In the genomic region with DNA sequence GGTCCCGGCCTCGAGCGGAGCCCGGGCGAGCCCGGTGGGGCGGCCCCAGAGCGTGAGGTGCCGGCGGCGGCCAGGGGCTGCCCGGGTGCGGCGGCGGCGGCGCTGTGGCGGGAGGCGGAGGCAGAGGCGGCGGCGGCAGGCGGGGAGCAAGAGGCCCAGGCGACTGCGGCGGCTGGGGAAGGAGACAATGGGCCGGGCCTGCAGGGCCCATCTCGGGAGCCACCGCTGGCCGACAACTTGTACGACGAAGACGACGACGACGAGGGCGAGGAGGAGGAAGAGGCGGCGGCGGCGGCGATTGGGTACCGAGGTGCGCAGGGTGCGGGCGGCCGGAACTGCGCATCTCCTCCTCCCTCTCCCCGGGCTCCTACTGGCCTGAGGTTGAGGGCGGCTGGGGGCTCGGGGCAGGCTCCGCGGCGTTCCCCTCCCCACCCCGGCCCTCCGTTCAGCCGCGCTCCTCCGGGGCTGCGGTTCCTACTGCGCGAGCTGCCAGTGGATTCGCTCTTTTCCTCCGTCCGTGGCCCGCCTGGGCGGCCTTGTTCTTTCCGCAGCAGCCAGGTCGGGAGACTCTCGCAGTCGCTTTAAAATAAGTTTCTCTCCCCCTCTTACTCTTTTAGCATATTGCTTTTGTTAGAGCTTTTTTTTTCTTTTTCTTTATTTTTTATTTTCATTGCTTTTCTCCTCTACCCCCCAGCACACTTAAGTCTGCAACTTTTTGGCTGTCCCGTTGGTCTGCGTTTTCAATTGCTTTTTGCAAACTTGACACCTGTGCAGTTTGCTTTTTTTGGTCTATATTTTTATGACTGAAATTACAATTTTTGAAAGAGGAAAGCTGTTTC, we compare ENCODE assay signal across 8 cellular contexts. TPM values are rescaled to one million over a fixed set of nuclear protein-coding genes. Genes with fewer than 3 reads are reported as not detected.
DNase-seq lines count a peak whose midpoint lies in the region; ATAC-seq and TF ChIP-seq lines count a peak whose summit lies in the region.

No MANE protein-coding gene starts in this region.

- H4K20me1 ChIP-seq in HCT116 (ENCODE audit: insufficient read depth) (no peaks in the 10 kb centered on the region), osteoblast (ENCODE audit: insufficient read depth, low read length) (peaks cover 5% of the 10 kb centered on the region)

- no peaks in the 10 kb centered on the region for H3K9me2 ChIP-seq in HCT116 (ENCODE audit: insufficient read depth)

- BruUV-seq in HCT116 (replicated peaks; lab: Mats Ljungman, UMichigan) = no TSS peak

- H3K9me3 ChIP-seq in HCT116 (ENCODE audit: control insufficient read depth in 1 of 2, insufficient read depth in 1 of 2, low read depth in 1 of 2, low read length in 2 of 2) (no peaks in the 10 kb centered on the region), MG63 (no peaks in the 10 kb centered on the region), osteoblast (ENCODE audit: low read depth, low read length) (no peaks in the 10 kb centered on the region)

- H3K27ac Mint-ChIP-seq in activated naive CD8-positive, alpha-beta T cell = peak overlapping the region; percentile 89
- H3K27ac Mint-ChIP-seq in glutamatergic neuron (ENCODE audit: unreplicated experiment) = peak overlapping the region; percentile 88

- H3K9ac ChIP-seq in HCT116 (ENCODE audit: low read length) = peak overlapping the region; percentile 69

- intact Hi-C loops in HCT116 (cut with micrococcal nuclease) = no loop called here

- peak; percentile 85 for ATAC-seq in HCT116

- H3K4me2 ChIP-seq in HCT116 (ENCODE audit: low read length) (peak overlapping the region; percentile 96), osteoblast (ENCODE audit: insufficient read depth, low read length) (peak overlapping the region; percentile 88)

- TF ChIP-seq RAD21 in HCT116 (IDR thresholded peaks at IDR 0.05; ENCODE audit: low read depth) = no peak

- no peak for TF ChIP-seq CTCF in HCT116 (IDR thresholded peaks at IDR 0.05 in 2 of 3, conservative IDR thresholded peaks at IDR 0.05 in 1 of 3; ENCODE audit: borderline replicate concordance in 1 of 3, insufficient read depth in 1 of 3, low read depth in 2 of 3, low read length in 2 of 3)
- no peak for TF ChIP-seq CTCF in glutamatergic neuron (IDR thresholded peaks at IDR 0.05; ENCODE audit: partially characterized antibody, unreplicated experiment)
- no peak for TF ChIP-seq CTCF in osteoblast (IDR thresholded peaks at IDR 0.05; ENCODE audit: extremely low read depth, low read depth, low read length)

- H3K27me3 ChIP-seq in HCT116 (ENCODE audit: insufficient read depth, low read length) (no peaks in the 10 kb centered on the region), MG63 (no peaks in the 10 kb centered on the region), osteoblast (ENCODE audit: insufficient read depth, low read length) (no peaks in the 10 kb centered on the region)

- H3K4me1 ChIP-seq in HCT116 (ENCODE audit: control insufficient read depth in 1 of 2, insufficient read depth in 2 of 2, low read length in 2 of 2) = peaks cover 5 to 22% of the 10 kb centered on the region in 2 experiments; a peak in 3 of 4 replicates
- H3K4me1 ChIP-seq in osteoblast (ENCODE audit: insufficient read depth, low read length) = peaks cover 5% of the 10 kb centered on the region

- H2AFZ ChIP-seq in HCT116 (ENCODE audit: low read depth, low read length, poor library complexity, severe bottlenecking) = no peak overlapping the region
- H2AFZ ChIP-seq in osteoblast (ENCODE audit: low read length) = peak overlapping the region; percentile 61

- peak overlapping the region; percentile 91 for H3K27ac ChIP-seq in HCT116 (ENCODE audit: low read depth, low read length)
- H3K27ac ChIP-seq in osteoblast (ENCODE audit: low read depth, low read length) = peak overlapping the region; percentile 70
- peak overlapping the region; percentile 44 for H3K27ac ChIP-seq in temporal lobe (ENCODE audit: low read depth, low read length)

- DNase-seq in GDM1 (lab: John Stamatoyannopoulos, UW) (peak; percentile 76), HCT116 (ENCODE audit: low read depth, low spot score) (peak; percentile 18), MG63 (peak; percentile 84), SKM-1 (lab: John Stamatoyannopoulos, UW; ENCODE audit: unreplicated experiment) (peak; percentile 62), glutamatergic neuron (peak; percentile 80), osteoblast (ENCODE audit: insufficient read length, low spot score, missing footprints) (peak; percentile 95)

- peak overlapping the region; percentile 93 for H3K4me3 Mint-ChIP-seq in activated naive CD8-positive, alpha-beta T cell
- peak overlapping the region; percentile 97 for H3K4me3 Mint-ChIP-seq in glutamatergic neuron (ENCODE audit: unreplicated experiment)

- H3K9me3 Mint-ChIP-seq in activated naive CD8-positive, alpha-beta T cell (ENCODE audit: low read depth) = no peaks in the 10 kb centered on the region
- H3K9me3 Mint-ChIP-seq in glutamatergic neuron (ENCODE audit: unreplicated experiment) = peaks cover 12% of the 10 kb centered on the region

- H3K4me1 Mint-ChIP-seq in activated naive CD8-positive, alpha-beta T cell (ENCODE audit: low read depth) = peaks cover 44% of the 10 kb centered on the region
- peaks cover 5% of the 10 kb centered on the region for H3K4me1 Mint-ChIP-seq in glutamatergic neuron (ENCODE audit: low read depth, unreplicated experiment)

- CTCF ChIA-PET in HCT116 (lab: Charles Lee) = interaction anchor here (0.7 kb wide), 1 partner anchor 523 kb away, joined by 4 read pairs; no protein-coding TSS in a partner anchor

- RAD21 ChIA-PET in HCT116 (lab: Charles Lee; ENCODE audit: low non-redundant PET in 1 of 2, low total read pairs in 2 of 2, uncharacterized antibody in 2 of 2, unreplicated experiment in 2 of 2) = no interaction called here

- peaks cover 40% of the 10 kb centered on the region for H3K79me2 ChIP-seq in HCT116 (ENCODE audit: insufficient read depth, low read length)
- H3K79me2 ChIP-seq in osteoblast (ENCODE audit: insufficient read depth, low read length) = peaks cover 44% of the 10 kb centered on the region

- no peaks in the 10 kb centered on the region for H3K27me3 Mint-ChIP-seq in activated naive CD8-positive, alpha-beta T cell
- H3K27me3 Mint-ChIP-seq in glutamatergic neuron (ENCODE audit: unreplicated experiment) = peaks cover 5% of the 10 kb centered on the region

- H3K4me3 ChIP-seq in HCT116 (replicated peaks in 1 of 2; ENCODE audit: low read depth in 1 of 2, low read length in 2 of 2) = peak overlapping the region; percentile 86
- H3K4me3 ChIP-seq in MG63 = peak overlapping the region; percentile 65
- peak overlapping the region; percentile 85 for H3K4me3 ChIP-seq in osteoblast (ENCODE audit: insufficient read depth, low read length)

- H3K36me3 Mint-ChIP-seq in activated naive CD8-positive, alpha-beta T cell = peaks cover 15% of the 10 kb centered on the region
- peaks cover 4% of the 10 kb centered on the region for H3K36me3 Mint-ChIP-seq in glutamatergic neuron (ENCODE audit: unreplicated experiment)

- peaks cover 12 to 16% of the 10 kb centered on the region in 2 experiments for H3K36me3 ChIP-seq in HCT116 (ENCODE audit: control insufficient read depth in 1 of 2, insufficient read depth in 2 of 2, low read length in 2 of 2)
- H3K36me3 ChIP-seq in MG63 = peaks cover 33% of the 10 kb centered on the region
- H3K36me3 ChIP-seq in osteoblast (ENCODE audit: insufficient read depth, low read length) = peaks cover 28% of the 10 kb centered on the region

- TF ChIP-seq POLR2A in HCT116 (IDR thresholded peaks at IDR 0.05; ENCODE audit: borderline replicate concordance, extremely low read depth, insufficient read depth, insufficient read length) = no peak

- POLR2A ChIA-PET in HCT116 (lab: Charles Lee) = interaction anchor here (0.6 kb wide), 1 partner anchor 14 kb away, joined by 3 read pairs; no protein-coding TSS in a partner anchor

TF ChIP-seq in HCT116, 20 proteins besides CTCF, POLR2A, EP300 and RAD21:
- TF ChIP-seq ZFX (IDR thresholded peaks at IDR 0.05) = peak; percentile 89
- 0 out of 2 replicates have a peak, but pooled peaks have one; percentile 24 for TF ChIP-seq MAX (IDR thresholded peaks at IDR 0.05)
- no peak for TF ChIP-seq CEBPB (IDR thresholded peaks at IDR 0.05; ENCODE audit: low read depth)
- no peak for TF ChIP-seq YY1 (IDR thresholded peaks at IDR 0.05; ENCODE audit: extremely low read depth, insufficient replicate concordance, low read depth, low read length)
- no peak for TF ChIP-seq ATF3 (IDR thresholded peaks at IDR 0.05)
- no peak for TF ChIP-seq EZH2 (IDR thresholded peaks at IDR 0.05)
- peak; percentile 54; the same call in 1 of the 2 replicates for TF ChIP-seq POLR2AphosphoS5 (IDR thresholded peaks at IDR 0.05; ENCODE audit: low read depth, low read length)
- TF ChIP-seq SIN3A (IDR thresholded peaks at IDR 0.05; ENCODE audit: low read depth) = no peak; the same call in 1 of the 2 replicates

RNA-seq across cellular contexts. Expression of gene SIRT1, which starts 0.6 kb away (rescaled TPM):
- 22.8 TPM for total RNA-seq in HCT116 (2021; ENCODE audit: unreplicated experiment)
- 5.0 and 7.0 TPM in 2 replicates for polyA plus RNA-seq in HCT116 (2012)
- total RNA-seq in MG63 (2014; rRNA removed; shearing (Covaris generic); ENCODE audit: low replicate concordance) = 26.2 and 27.3 TPM in 2 replicates
- 33.5 TPM for total RNA-seq in glutamatergic neuron (ENCODE audit: unreplicated experiment)
- 19.9 and 20.3 TPM in 2 replicates for total RNA-seq in osteoblast
- total RNA-seq in temporal lobe = 40.6 TPM

RNA-seq across cellular contexts. Expression of gene DNAJC12, which starts 47.1 kb away (rescaled TPM):
- total RNA-seq in HCT116 (2021; ENCODE audit: unreplicated experiment) = 4.3 TPM
- polyA plus RNA-seq in HCT116 (2012) = 1.6 and 2.1 TPM in 2 replicates
- total RNA-seq in MG63 (2014; rRNA removed; shearing (Covaris generic); ENCODE audit: low replicate concordance) = 0.69 TPM in 1 of 2 replicates, not detected in the other
- total RNA-seq in glutamatergic neuron (ENCODE audit: unreplicated experiment) = 54.7 TPM
- total RNA-seq in osteoblast = 4.0 and 6.2 TPM in 2 replicates
- 3.9 TPM for total RNA-seq in temporal lobe

Comparison
In these comparisons a context has a peak if more than half of its experiments do, and no peak if none do; other contexts are left out.
1. Peak in every context shown above with its lines: DNase-seq, ATAC-seq, H3K4me3 ChIP-seq and H3K27ac ChIP-seq.
2. DNase-seq: peak in every context shown above with its lines; median percentile 95 in osteoblast; 84 in MG63; 80 in glutamatergic neuron; 76 in GDM1; 62 in SKM-1; 18 in HCT116.